14 cellular contexts compared by ENCODE assay signal in genomic region chr19:30691767-30692516, GRCh38.
A peak's percentile ranks its signal among the peaks of the same experiment; 100 is the strongest.
DNase-seq lines count a peak whose midpoint lies in the region; FAIRE-seq and TF ChIP-seq lines count a peak whose summit lies in the region.
"Had no signal": no experiment of that assay in that cellular context is flagged by ENCODE, and none has a peak within 500 bp of the region (broad histone marks: within the 10 kb centered on the region; RNA-seq: fewer than 3 reads in every experiment).

No MANE protein-coding gene starts in this region.

- FAIRE-seq in frontal cortex (lab: Jason Lieb, UNC): no peak
- FAIRE-seq: colon had no signal

- peak overlapping the region in 1 of 5 donors; percentile 70 for H3K9ac ChIP-seq in subcutaneous abdominal adipose tissue (ENCODE audit: low read length in 5 of 5)

- peaks cover 0 to 23% (median 19%) of the 10 kb centered on the region in 5 donors for H3K4me1 ChIP-seq in subcutaneous abdominal adipose tissue (ENCODE audit: control insufficient read depth in 5 of 5, insufficient read depth in 5 of 5, low read length in 5 of 5)

- H3K27ac Mint-ChIP-seq in mesothelial cell of epicardium: peak overlapping the region; percentile 71
- H3K27ac Mint-ChIP-seq: stimulated activated memory B cell treated with anti-CD40 and anti-IgM and Interleukin-4, amounts not matched to agents 10 μg/mL and 1 μg/mL and 100 μg/mL, for 72 hours had no signal

- H3K27me3 Mint-ChIP-seq in mesothelial cell of epicardium (ENCODE audit: low read depth): peaks cover 16% of the 10 kb centered on the region
- H3K27me3 Mint-ChIP-seq: stimulated activated memory B cell treated with anti-CD40 and anti-IgM and Interleukin-4, amounts not matched to agents 10 μg/mL and 1 μg/mL and 100 μg/mL, for 72 hours had no signal

- H3K4me3 ChIP-seq in MG63 (peak overlapping the region; percentile 26), choroid plexus epithelial cell (ENCODE audit: low read depth, low read length) (peak overlapping the region; percentile 8), subcutaneous abdominal adipose tissue (ENCODE audit: low read depth in 1 of 5, low read length in 5 of 5) (peak overlapping the region; percentile 43 to 68 (median 51))

- peak overlapping the region; percentile 33 for H3K4me3 Mint-ChIP-seq in mesothelial cell of epicardium
- H3K4me3 Mint-ChIP-seq: stimulated activated memory B cell treated with anti-CD40 and anti-IgM and Interleukin-4, amounts not matched to agents 10 μg/mL and 1 μg/mL and 100 μg/mL, for 72 hours had no signal

- no peaks in the 10 kb centered on the region for H3K36me3 Mint-ChIP-seq in mesothelial cell of epicardium
- H3K36me3 Mint-ChIP-seq: stimulated activated memory B cell treated with anti-CD40 and anti-IgM and Interleukin-4, amounts not matched to agents 10 μg/mL and 1 μg/mL and 100 μg/mL, for 72 hours had no signal

- H3K4me1 Mint-ChIP-seq in mesothelial cell of epicardium: peaks cover 66% of the 10 kb centered on the region
- H3K4me1 Mint-ChIP-seq: stimulated activated memory B cell treated with anti-CD40 and anti-IgM and Interleukin-4, amounts not matched to agents 10 μg/mL and 1 μg/mL and 100 μg/mL, for 72 hours had no signal

- H3K9me3 Mint-ChIP-seq in mesothelial cell of epicardium: no peaks in the 10 kb centered on the region

- no peaks in the 10 kb centered on the region for H3K9me3 ChIP-seq in MG63
- H3K9me3 ChIP-seq in subcutaneous abdominal adipose tissue (ENCODE audit: control insufficient read depth in 5 of 5, low read length in 5 of 5): no peaks in the 10 kb centered on the region
- H3K9me3 ChIP-seq: Peyer's patch had no signal

- TF ChIP-seq CTCF in choroid plexus epithelial cell (conservative IDR thresholded peaks at IDR 0.05; ENCODE audit: low read depth, low read length) (no peak), mesothelial cell of epicardium (IDR thresholded peaks at IDR 0.05; ENCODE audit: unreplicated experiment) (no peak)

- no peaks in the 10 kb centered on the region for H3K27me3 ChIP-seq in MG63
- peaks cover 6 to 17% (median 10%) of the 10 kb centered on the region in 5 donors for H3K27me3 ChIP-seq in subcutaneous abdominal adipose tissue (ENCODE audit: control insufficient read depth in 5 of 5, insufficient read depth in 4 of 5, low read length in 5 of 5)
- H3K27me3 ChIP-seq: Peyer's patch had no signal

- no peak overlapping the region for H3K27ac ChIP-seq in subcutaneous abdominal adipose tissue (ENCODE audit: low read depth, low read length)
- H3K27ac ChIP-seq: Peyer's patch had no signal

- DNase-seq in MG63 (no peak), choroid plexus epithelial cell (ENCODE audit: low read depth) (peak; percentile 4), mesothelial cell of epicardium (ENCODE audit: low spot score in 2 of 2, unreplicated experiment in 2 of 2) (no peak), frontal cortex (ENCODE audit: low spot score in 2 of 2) (no peak), MV-4-11 (lab: John Stamatoyannopoulos, UW) (no peak), GM19240 (ENCODE audit: insufficient read length, low spot score) (no peak), NCI-H526 (lab: John Stamatoyannopoulos, UW) (no peak)
- DNase-seq: COR-L47; NCI-H1436 treated with DMSO at 0.1 percent for 48 hours; Peyer's patch; stimulated activated CD4-positive, alpha-beta T cell treated with anti-CD3 and anti-CD28 coated beads, Interleukin-15, amount 100 ng/mL, for 24 hours had no signal

- H3K36me3 ChIP-seq in MG63 (no peaks in the 10 kb centered on the region), subcutaneous abdominal adipose tissue (ENCODE audit: control insufficient read depth in 5 of 5, insufficient read depth in 5 of 5, low read length in 5 of 5) (no peaks in the 10 kb centered on the region)
- H3K36me3 ChIP-seq: Peyer's patch had no signal
